ENCODE assay signal across 1 cellular context in genomic region chr10:86673827-86674581, GRCh38.
TF ChIP-seq lines count a peak whose summit lies in the region.

No MANE protein-coding gene starts in this region.

TF ChIP-seq in GM23338, 12 proteins besides CTCF, POLR2A, EP300 and RAD21 (continued from another document):
- TF ChIP-seq ZNF462 (CRISPR knock-in tag; IDR thresholded peaks at IDR 0.05) (no peak), POLR2AphosphoS5 (IDR thresholded peaks at IDR 0.05; ENCODE audit: low read depth) (no peak), REST (IDR thresholded peaks at IDR 0.05; ENCODE audit: unreplicated experiment) (no peak), STAT1 (IDR thresholded peaks at IDR 0.05; ENCODE audit: unreplicated experiment) (no peak), JUNB (IDR thresholded peaks at IDR 0.05; ENCODE audit: unreplicated experiment) (no peak)
